Comparison of ENCODE assay signal across 20 cellular contexts in the genomic region with DNA sequence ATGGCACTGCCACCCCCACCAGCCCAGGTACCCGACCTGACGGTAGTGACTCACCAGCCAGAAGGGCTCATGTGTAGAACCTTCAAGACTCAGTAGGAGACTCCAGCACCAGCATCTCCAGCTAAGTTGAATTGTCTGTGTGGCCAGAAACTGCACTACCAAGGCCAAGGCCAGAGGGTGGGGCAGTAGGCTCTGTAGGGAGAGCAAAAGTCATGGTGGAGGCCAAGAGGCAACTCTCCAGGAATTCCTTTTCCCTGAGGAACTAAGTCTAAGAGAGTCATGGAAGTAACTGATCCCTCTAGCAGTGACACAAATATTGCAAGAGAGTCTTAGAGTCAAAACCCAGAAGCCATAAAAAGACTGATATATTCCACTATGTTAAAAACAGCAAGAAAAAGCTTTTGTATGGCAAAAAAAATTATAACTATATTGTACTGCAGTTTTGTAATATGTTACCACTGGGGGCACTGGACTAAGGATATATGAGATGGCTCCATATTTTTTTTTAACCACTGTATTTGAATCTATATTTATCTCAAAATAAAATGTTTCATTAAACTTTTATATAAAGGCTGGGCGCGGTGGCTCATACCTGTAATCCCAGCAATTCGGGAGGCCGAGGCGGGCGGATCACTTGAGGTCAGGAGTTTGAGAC. TPM values are rescaled to one million over a fixed set of nuclear protein-coding genes. Genes with fewer than 3 reads are reported as not detected.
DNase-seq lines count a peak whose midpoint lies in the region; ATAC-seq and TF ChIP-seq lines count a peak whose summit lies in the region.
"Had no signal": no experiment of that assay in that cellular context is flagged by ENCODE, and none has a peak within 500 bp of the region (broad histone marks: within the 10 kb centered on the region; RNA-seq: fewer than 3 reads in every experiment).

No MANE protein-coding gene starts in this region.

- H3K27me3 Mint-ChIP-seq in neural progenitor cell (ENCODE audit: insufficient read depth, low read depth) = no peaks in the 10 kb centered on the region

- H3K36me3 Mint-ChIP-seq in neural progenitor cell = no peaks in the 10 kb centered on the region

- H2AFZ ChIP-seq in Karpas-422 (ENCODE audit: low read length) (no peak overlapping the region), neural progenitor cell (replicated peaks) (no peak overlapping the region)

- H3K27me3 ChIP-seq in Karpas-422 (ENCODE audit: low read length) (0 out of 2 replicates have a peak, but pooled peaks cover 4% of the 10 kb centered on the region), brain microvascular endothelial cell (replicated peaks) (no peaks in the 10 kb centered on the region), neural progenitor cell (peaks cover 6% of the 10 kb centered on the region)
- H3K27me3 ChIP-seq: BLaER1 treated with 17β-estradiol and CSF1 and Interleukin-3, amounts not matched to agents 10 nM and 100 nM had no signal

- no peak overlapping the region for H3K4me3 Mint-ChIP-seq in neural progenitor cell
- H3K4me3 Mint-ChIP-seq: nephron had no signal

- H3K79me2 ChIP-seq in Karpas-422 (ENCODE audit: low read length) (no peaks in the 10 kb centered on the region), neural progenitor cell (ENCODE audit: low read depth) (no peaks in the 10 kb centered on the region)

- H3K9me3 ChIP-seq in Karpas-422 (ENCODE audit: low read length) = peaks cover 10% of the 10 kb centered on the region
- H3K9me3 ChIP-seq in neural progenitor cell (ENCODE audit: low read depth) = no peaks in the 10 kb centered on the region

- no peaks in the 10 kb centered on the region for H3K9me2 ChIP-seq in Karpas-422 (replicated peaks; ENCODE audit: insufficient read depth, low read length)

- no peaks in the 10 kb centered on the region for H3K36me3 ChIP-seq in Karpas-422 (ENCODE audit: insufficient read depth, low read length)
- no peaks in the 10 kb centered on the region for H3K36me3 ChIP-seq in brain microvascular endothelial cell (replicated peaks)
- no peaks in the 10 kb centered on the region for H3K36me3 ChIP-seq in neural progenitor cell

- H3K4me1 Mint-ChIP-seq in neural progenitor cell = no peaks in the 10 kb centered on the region

- no peak overlapping the region for H3K9ac ChIP-seq in Karpas-422 (ENCODE audit: low read length)
- no peak overlapping the region for H3K9ac ChIP-seq in neural progenitor cell
- H3K9ac ChIP-seq: BLaER1 treated with 17β-estradiol and CSF1 and Interleukin-3, amounts not matched to agents 10 nM and 100 nM had no signal

- no peak for DNase-seq in AG10803 (ENCODE audit: low read depth)
- DNase-seq in Karpas-422 = peak; percentile 45
- no peak for DNase-seq in brain microvascular endothelial cell
- DNase-seq in left colon = no peak
- DNase-seq in neural progenitor cell (ENCODE audit: low spot score) = no peak
- no peak for DNase-seq in NCI-H526 (lab: John Stamatoyannopoulos, UW)
- DNase-seq: activated CD4-positive, alpha-beta T cell treated with anti-CD3 and anti-CD28 coated beads, Interleukin-2, amount 50 U/mL, for 4 hours; activated effector memory CD4-positive, alpha-beta T cell treated with Interleukin-2 at 50 U/mL for 16 hours; GOT3; NCI-H526 treated with DMSO at 0.1 percent for 48 hours; stimulated activated naive CD8-positive, alpha-beta T cell treated with anti-CD3 and anti-CD28 coated beads, Interleukin-15, Interleukin-2, amounts not matched to agents 100 U/mL and 50 U/mL, for 24 hours; T-helper 2 cell had no signal

- H3K4me1 ChIP-seq in Karpas-422 (ENCODE audit: low read length) (peaks cover 12% of the 10 kb centered on the region), neural progenitor cell (no peaks in the 10 kb centered on the region)

- H3K4me3 ChIP-seq in AG10803 (ENCODE audit: low read length) = no peak overlapping the region
- H3K4me3 ChIP-seq in Karpas-422 (ENCODE audit: low read length) = no peak overlapping the region
- no peak overlapping the region for H3K4me3 ChIP-seq in brain microvascular endothelial cell (ENCODE audit: low read depth, low read length)
- no peak overlapping the region for H3K4me3 ChIP-seq in neural progenitor cell
- H3K4me3 ChIP-seq: BLaER1 treated with 17β-estradiol and CSF1 and Interleukin-3, amounts not matched to agents 10 nM and 100 nM had no signal

- H3K27ac Mint-ChIP-seq in neural progenitor cell = no peak overlapping the region
- H3K27ac Mint-ChIP-seq: nephron had no signal

- intact Hi-C loops in left colon (cut with DNase I, micrococcal nuclease) = no loop called here

- in situ Hi-C loops in brain microvascular endothelial cell (cut with HindIII; ENCODE audit: low pct_ligation_motif_present, low sequenced_read_pairs) = no loop called here

- peak; percentile 34; the same call in 1 of the 2 replicates for TF ChIP-seq CTCF in AG10803 (conservative IDR thresholded peaks at IDR 0.05; ENCODE audit: low read length)
- peak; percentile 5 for TF ChIP-seq CTCF in brain microvascular endothelial cell (IDR thresholded peaks at IDR 0.05; ENCODE audit: low read depth, low read length, missing control alignments)
- TF ChIP-seq CTCF in neural progenitor cell (IDR thresholded peaks at IDR 0.05) = no peak

- H3K4me2 ChIP-seq in Karpas-422 (ENCODE audit: low read depth, low read length, poor library complexity, severe bottlenecking) (no peak overlapping the region), neural progenitor cell (no peak overlapping the region)
- H3K4me2 ChIP-seq: BLaER1 treated with 17β-estradiol and CSF1 and Interleukin-3, amounts not matched to agents 10 nM and 100 nM had no signal

- H3K9me3 Mint-ChIP-seq in neural progenitor cell = peaks cover 28% of the 10 kb centered on the region

- ATAC-seq in left colon (peak; percentile 36), GM21360 (IDR thresholded peaks at IDR 0.05; ENCODE audit: unreplicated experiment) (no peak), GM21786 (IDR thresholded peaks at IDR 0.05; ENCODE audit: unreplicated experiment) (no peak)
- ATAC-seq: left lobe of liver; stimulated activated naive CD8-positive, alpha-beta T cell treated with anti-CD3 and anti-CD28 coated beads, Interleukin-15, Interleukin-2, amounts not matched to agents 100 U/mL and 50 U/mL, for 24 hours had no signal

- H3F3A ChIP-seq in neural progenitor cell (ENCODE audit: low read depth) = no peaks in the 10 kb centered on the region

- H4K20me1 ChIP-seq in Karpas-422 (ENCODE audit: insufficient read depth, low read depth, low read length) (no peaks in the 10 kb centered on the region), neural progenitor cell (ENCODE audit: low read depth) (no peaks in the 10 kb centered on the region)
- H4K20me1 ChIP-seq: BLaER1 treated with 17β-estradiol and CSF1 and Interleukin-3, amounts not matched to agents 10 nM and 100 nM had no signal

- H3K27ac ChIP-seq in Karpas-422 (ENCODE audit: low read length) = no peak overlapping the region
- H3K27ac ChIP-seq in brain microvascular endothelial cell = no peak overlapping the region
- no peak overlapping the region for H3K27ac ChIP-seq in neural progenitor cell

RNA-seq across cellular contexts. Expression of gene GUCY2D, which starts 30.2 kb away (rescaled TPM):
- not detected in 2 replicates for total RNA-seq in Karpas-422 (2014; rRNA removed; shearing (Covaris generic); ENCODE audit: low replicate concordance)
- total RNA-seq in left colon = not detected
- 0.37 TPM in 1 of 2 replicates, not detected in the other for total RNA-seq in neural progenitor cell (ENCODE audit: low replicate concordance)
- total RNA-seq: RPMI7951, skeletal muscle tissue, urinary bladder had no signal

RNA-seq across cellular contexts. Expression of gene CNTROB, which starts 40.3 kb away (rescaled TPM):
- total RNA-seq in Karpas-422 (2014; rRNA removed; shearing (Covaris generic); ENCODE audit: low replicate concordance) = 14.6 and 28.5 TPM in 2 replicates
- 10 to 100 TPM; 25.8 to 26.7 TPM for total RNA-seq in left colon
- total RNA-seq in neural progenitor cell (ENCODE audit: low replicate concordance) = 21.2 and 48.8 TPM in 2 replicates

RNA-seq across cellular contexts. Expression of gene TRAPPC1, which starts 40.5 kb away (rescaled TPM):
- 54.4 and 60.8 TPM in 2 replicates for total RNA-seq in Karpas-422 (2014; rRNA removed; shearing (Covaris generic); ENCODE audit: low replicate concordance)
- 100 to 1,000 TPM; 121 to 122 TPM for total RNA-seq in left colon
- total RNA-seq in neural progenitor cell (ENCODE audit: low replicate concordance) = 9.8 and 30.9 TPM in 2 replicates

RNA-seq across cellular contexts. Expression of gene KCNAB3, which starts 42.6 kb away (rescaled TPM):
- 5.6 and 10.0 TPM in 2 replicates for total RNA-seq in Karpas-422 (2014; rRNA removed; shearing (Covaris generic); ENCODE audit: low replicate concordance)
- 1 to 10 TPM; 2.2 to 3.1 TPM for total RNA-seq in left colon
- total RNA-seq in neural progenitor cell (ENCODE audit: low replicate concordance) = 1.0 and 2.7 TPM in 2 replicates

RNA-seq across cellular contexts. Expression of gene RNF227, which starts 56.2 kb away (rescaled TPM):
- 2.1 and 3.5 TPM in 2 replicates for total RNA-seq in Karpas-422 (2014; rRNA removed; shearing (Covaris generic); ENCODE audit: low replicate concordance)
- total RNA-seq in left colon (1 to 10 TPM; 1.2 to 2.1 TPM), neural progenitor cell (ENCODE audit: low replicate concordance) (4.0 and 4.8 TPM in 2 replicates)
